8 cellular contexts compared by ENCODE assay signal in genomic region chr14:50943943-50944646, GRCh38. TPM values are rescaled to one million over a fixed set of nuclear protein-coding genes. Genes with fewer than 3 reads are reported as not detected.
DNase-seq lines count a peak whose midpoint lies in the region; ATAC-seq and TF ChIP-seq lines count a peak whose summit lies in the region.

Gene PYGL, minus strand, starts transcription at chr14:50944483. Its CDS starts 80 bp downstream, at chr14:50944403.

- H3K4me1 ChIP-seq in PC-3 (ENCODE audit: insufficient read depth, low read length) (peaks cover 19% of the 10 kb centered on the region), rectal smooth muscle tissue (ENCODE audit: control insufficient read depth, insufficient read depth, low read length) (no peaks in the 10 kb centered on the region)

- H3K79me2 ChIP-seq in PC-3 (ENCODE audit: low read length): peaks cover 42% of the 10 kb centered on the region

- BruUV-seq in PC-3 (replicated peaks; lab: Mats Ljungman, UMichigan): TSS peak; percentile 53

- peak within 1 kb of the TSS; percentile 94 for H2AFZ ChIP-seq in PC-3 (ENCODE audit: low read length)

- ATAC-seq in HG03432 (IDR thresholded peaks at IDR 0.05; ENCODE audit: unreplicated experiment) (peak; percentile 74), PC-3 (peak; percentile 76), HG03039 (IDR thresholded peaks at IDR 0.05; ENCODE audit: unreplicated experiment) (no peak)

- H3K9ac ChIP-seq in PC-3 (ENCODE audit: low read length) (peak within 1 kb of the TSS; percentile 85), rectal smooth muscle tissue (ENCODE audit: low read length) (peak within 1 kb of the TSS; percentile 69)

- DNase-seq in A172 (ENCODE audit: low spot score) (no peak), GM12865 (ENCODE audit: low read depth) (peak; percentile 70), PC-3 (peak; percentile 88), amniotic epithelial cell (ENCODE audit: low read depth) (peak; percentile 53), hepatic stellate cell (ENCODE audit: low spot score) (peak; percentile 78)

- H3K9me3 ChIP-seq in PC-3 (ENCODE audit: low read length): no peaks in the 10 kb centered on the region

- TF ChIP-seq CTCF in GM12865 (IDR thresholded peaks at IDR 0.05; ENCODE audit: insufficient read depth, low read depth, low read length, missing control alignments) (no peak), PC-3 (conservative IDR thresholded peaks at IDR 0.05; ENCODE audit: low read depth, low read length) (no peak)

- H3K27me3 ChIP-seq in PC-3 (ENCODE audit: low read length) (no peaks in the 10 kb centered on the region), rectal smooth muscle tissue (ENCODE audit: control insufficient read depth, insufficient read depth, low read length) (no peaks in the 10 kb centered on the region)

- CTCF ChIA-PET in PC-3 (lab: Charles Lee): interaction anchor here (0.9 to 2.0 kb wide), 2 partner anchors 11 to 84 kb away, joined by 6 to 12 read pairs; no protein-coding TSS in a partner anchor

- H3K9me2 ChIP-seq in PC-3 (replicated peaks; ENCODE audit: low read length): no peaks in the 10 kb centered on the region

- no peaks in the 10 kb centered on the region for H4K20me1 ChIP-seq in PC-3 (ENCODE audit: low read length)

- H3K36me3 ChIP-seq in PC-3 (ENCODE audit: low read depth, low read length) (peaks cover 12% of the 10 kb centered on the region), rectal smooth muscle tissue (ENCODE audit: control insufficient read depth, insufficient read depth, low read length) (no peaks in the 10 kb centered on the region)

- H3K4me2 ChIP-seq in PC-3 (ENCODE audit: low read length): peak within 1 kb of the TSS; percentile 90

- H3F3A ChIP-seq in PC-3 (ENCODE audit: low read length, unreplicated experiment): no peaks in the 10 kb centered on the region

- H3K4me3 ChIP-seq in GM12865 (ENCODE audit: low read depth, low read length) (peak within 1 kb of the TSS; percentile 60), PC-3 (ENCODE audit: low read length) (peak within 1 kb of the TSS; percentile 97), rectal smooth muscle tissue (ENCODE audit: low read length) (peak within 1 kb of the TSS; percentile 95)

- H3K27ac ChIP-seq in PC-3 (ENCODE audit: low read length) (peak within 1 kb of the TSS; percentile 57), rectal smooth muscle tissue (ENCODE audit: low read depth, low read length) (peak within 1 kb of the TSS; percentile 69)

- intact Hi-C loops in PC-3 (cut with micrococcal nuclease): loop anchor here (2.0 to 10.0 kb wide), 3 partner anchors 151 to 711 kb away; partner anchors contain the start of genes FRMD6 and TRIM9

- POLR2A ChIA-PET in PC-3 (lab: Charles Lee; ENCODE audit: unreplicated experiment): interaction anchor here (0.5 to 0.6 kb wide), 6 partner anchors 28 to 398 kb away, joined by 3 to 4 read pairs (median 3); no protein-coding TSS in a partner anchor

RNA-seq across cellular contexts. Expression of gene PYGL, which starts in this region (rescaled TPM):
- total RNA-seq in A172 (2014; rRNA removed; shearing (Covaris generic)): 52.9 and 61.2 TPM in 2 replicates
- total RNA-seq in PC-3 (2014; rRNA removed): 163 and 174 TPM in 2 replicates
